In the genomic region with DNA sequence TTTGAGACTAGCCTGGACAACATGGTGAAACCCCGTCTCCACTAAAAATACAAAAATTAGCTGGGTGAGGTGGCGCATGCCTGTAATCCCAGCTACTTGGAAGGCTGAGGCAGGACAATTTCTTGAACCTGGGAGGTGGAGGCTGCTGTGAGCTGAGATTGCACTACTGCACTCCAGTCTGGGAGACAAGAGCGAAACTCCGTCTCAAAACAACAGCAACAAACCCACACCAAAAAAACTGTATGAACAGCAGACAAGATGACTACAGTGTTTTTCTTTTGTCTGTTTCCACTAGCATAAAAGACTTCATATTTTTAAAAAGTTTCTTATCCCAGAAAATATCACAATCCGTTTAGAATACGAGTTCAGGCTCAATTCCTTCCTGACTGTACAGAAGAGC, we compare ENCODE assay signal across 8 cellular contexts. TPM values are rescaled to one million over a fixed set of nuclear protein-coding genes. Genes with fewer than 3 reads are reported as not detected.
DNase-seq lines count a peak whose midpoint lies in the region; ATAC-seq and TF ChIP-seq lines count a peak whose summit lies in the region.
"Not testable (repeated sequence)": the region's sequence is repeated elsewhere in the genome, so short reads cannot be mapped to it uniquely, and the experiment has no call there.

No MANE protein-coding gene starts in this region.

- TF ChIP-seq CTCF in BE2C (IDR thresholded peaks at IDR 0.05; ENCODE audit: low read depth, low read length); neural progenitor cell (IDR thresholded peaks at IDR 0.05): not testable (repeated sequence)

- H3K4me1 Mint-ChIP-seq in activated naive CD4-positive, alpha-beta T cell treated with anti-CD3 and anti-CD28 coated beads, Interleukin-2, amount 10 ng/mL, durations not matched to agents 7 days and 5 days = peaks cover 23% of the 10 kb centered on the region
- H3K4me1 Mint-ChIP-seq in effector memory CD8-positive, alpha-beta T cell (ENCODE audit: low read depth in 2 of 2) = peaks cover 10 to 13% of the 10 kb centered on the region in 2 donors
- not testable (repeated sequence) for H3K4me1 Mint-ChIP-seq in neural progenitor cell

- H3K9ac ChIP-seq in HUES6 (ENCODE audit: low read length); neural progenitor cell: not testable (repeated sequence)

- CTCF ChIA-PET in activated naive CD4-positive, alpha-beta T cell treated with anti-CD3 and anti-CD28 coated beads, Interleukin-2, amount 10 ng/mL, durations not matched to agents 7 days and 5 days (lab: Charles Lee) = interaction anchor here (1.3 to 1.6 kb wide), 2 partner anchors 7 to 387 kb away, joined by 3 to 5 read pairs; no protein-coding TSS in a partner anchor

- H3K4me3 Mint-ChIP-seq in activated naive CD4-positive, alpha-beta T cell treated with anti-CD3 and anti-CD28 coated beads, Interleukin-2, amount 10 ng/mL, durations not matched to agents 7 days and 5 days = peak overlapping the region; percentile 87
- H3K4me3 Mint-ChIP-seq in effector memory CD8-positive, alpha-beta T cell = peak overlapping the region; percentile 92 to 94
- H3K4me3 Mint-ChIP-seq in neural progenitor cell = peak overlapping the region; percentile 93

- not testable (repeated sequence) for DNase-seq in BE2C; SJSA1 (ENCODE audit: low read depth in 1 of 2, low spot score in 2 of 2); activated naive CD4-positive, alpha-beta T cell treated with anti-CD3 and anti-CD28 coated beads, Interleukin-2, amount 10 ng/mL, durations not matched to agents 7 days and 5 days; effector memory CD8-positive, alpha-beta T cell; neural progenitor cell (ENCODE audit: low spot score); substantia nigra (lab: John Stamatoyannopoulos, UW)

- ATAC-seq in effector memory CD8-positive, alpha-beta T cell (replicated peaks) = not testable (repeated sequence)

- H3K4me1 ChIP-seq in BE2C; HUES6 (ENCODE audit: control insufficient read depth, insufficient read depth, low read length); SJSA1 (replicated peaks); neural progenitor cell: not testable (repeated sequence)

- H3K36me3 ChIP-seq in BE2C; HUES6 (ENCODE audit: control insufficient read depth, insufficient read depth, low read length); SJSA1; neural progenitor cell: not testable (repeated sequence)

- H4K20me1 ChIP-seq in neural progenitor cell (ENCODE audit: low read depth) = not testable (repeated sequence)

- H3K36me3 Mint-ChIP-seq in activated naive CD4-positive, alpha-beta T cell treated with anti-CD3 and anti-CD28 coated beads, Interleukin-2, amount 10 ng/mL, durations not matched to agents 7 days and 5 days = peaks cover 22% of the 10 kb centered on the region
- H3K36me3 Mint-ChIP-seq in effector memory CD8-positive, alpha-beta T cell (ENCODE audit: insufficient read depth) = peaks cover 19% of the 10 kb centered on the region
- not testable (repeated sequence) for H3K36me3 Mint-ChIP-seq in neural progenitor cell

- H3K27ac Mint-ChIP-seq in activated naive CD4-positive, alpha-beta T cell treated with anti-CD3 and anti-CD28 coated beads, Interleukin-2, amount 10 ng/mL, durations not matched to agents 7 days and 5 days = peak overlapping the region; percentile 98
- H3K27ac Mint-ChIP-seq in effector memory CD8-positive, alpha-beta T cell = peak overlapping the region; percentile 100
- H3K27ac Mint-ChIP-seq in neural progenitor cell = peak overlapping the region; percentile 98

- peak overlapping the region; percentile 74 for H3K4me2 ChIP-seq in neural progenitor cell

- H3K27ac ChIP-seq in HUES6 (ENCODE audit: low read depth, low read length); neural progenitor cell: not testable (repeated sequence)
- 0 out of 2 replicates have a peak overlapping the region, but pooled peaks have one; percentile 99 for H3K27ac ChIP-seq in SJSA1
- peak overlapping the region; percentile 100 for H3K27ac ChIP-seq in substantia nigra (ENCODE audit: low read depth, low read length, poor library complexity, severe bottlenecking)

- not testable (repeated sequence) for H3K9me3 ChIP-seq in BE2C; SJSA1 (replicated peaks); iPS-18c (ENCODE audit: control insufficient read depth, insufficient read depth, low read length); neural progenitor cell (ENCODE audit: low read depth)
- peaks cover 17% of the 10 kb centered on the region for H3K9me3 ChIP-seq in HUES6 (ENCODE audit: control insufficient read depth, insufficient read depth, low read depth, low read length)

- H2AFZ ChIP-seq in neural progenitor cell (replicated peaks) = not testable (repeated sequence)

- H3F3A ChIP-seq in neural progenitor cell (ENCODE audit: low read depth) = peaks cover 13% of the 10 kb centered on the region

- not testable (repeated sequence) for H3K79me2 ChIP-seq in neural progenitor cell (ENCODE audit: low read depth)

- H3K27me3 Mint-ChIP-seq in activated naive CD4-positive, alpha-beta T cell treated with anti-CD3 and anti-CD28 coated beads, Interleukin-2, amount 10 ng/mL, durations not matched to agents 7 days and 5 days; effector memory CD8-positive, alpha-beta T cell; neural progenitor cell (ENCODE audit: insufficient read depth, low read depth): not testable (repeated sequence)

- H3K27me3 ChIP-seq in BE2C; HUES6 (ENCODE audit: control insufficient read depth, insufficient read depth, low read length); SJSA1 (replicated peaks); neural progenitor cell: not testable (repeated sequence)

- H3K9me3 Mint-ChIP-seq in activated naive CD4-positive, alpha-beta T cell treated with anti-CD3 and anti-CD28 coated beads, Interleukin-2, amount 10 ng/mL, durations not matched to agents 7 days and 5 days = peaks cover 13% of the 10 kb centered on the region
- H3K9me3 Mint-ChIP-seq in effector memory CD8-positive, alpha-beta T cell; neural progenitor cell: not testable (repeated sequence)

- H3K4me3 ChIP-seq in BE2C (ENCODE audit: low read depth, low read length) (peak overlapping the region; percentile 76), HUES6 (ENCODE audit: low read depth, low read length) (peak overlapping the region; percentile 83), SJSA1 (peak overlapping the region; percentile 70), iPS-18c (ENCODE audit: insufficient read depth, low read depth, low read length) (peak overlapping the region; percentile 93; the same call in 1 of the 2 replicates), neural progenitor cell (peak overlapping the region; percentile 72)

RNA-seq across cellular contexts. Expression of a gene that starts 0.9 kb away (rescaled TPM):
- 8.7 TPM for polyA plus RNA-seq in BE2C (2012; ENCODE audit: insufficient read depth, insufficient read length, low read depth)
- 9.2 and 13.6 TPM in 2 replicates for total RNA-seq in SJSA1 (2014; rRNA removed; shearing (Covaris generic))
- total RNA-seq in neural progenitor cell (ENCODE audit: low replicate concordance) = 9.7 and 10.4 TPM in 2 replicates
